10 cellular contexts compared by ENCODE assay signal in the genomic region with DNA sequence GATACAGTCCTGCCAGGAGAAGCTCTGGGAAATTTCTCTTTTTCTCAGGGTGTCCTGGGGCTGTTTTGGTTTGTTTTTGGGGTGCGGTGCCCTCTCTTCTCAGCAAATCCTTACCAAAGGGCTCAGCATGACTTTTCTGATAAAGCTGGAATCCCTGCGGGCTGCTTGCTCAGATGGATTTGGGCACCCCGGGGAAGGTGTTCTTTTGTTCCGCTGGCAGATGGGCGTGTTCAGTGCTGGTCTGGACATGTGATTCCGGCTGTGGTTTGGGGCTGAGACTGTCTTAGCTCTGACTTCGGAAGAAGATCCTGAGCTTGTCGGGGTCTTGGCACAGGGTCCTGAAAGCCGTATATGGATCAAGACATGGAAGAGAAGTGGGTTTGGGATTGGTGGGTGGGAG.
DNase-seq lines count a peak whose midpoint lies in the region; ATAC-seq, FAIRE-seq and TF ChIP-seq lines count a peak whose summit lies in the region.
"Had no signal": no experiment of that assay in that cellular context is flagged by ENCODE, and none has a peak within 500 bp of the region (broad histone marks: within the 10 kb centered on the region; RNA-seq: fewer than 3 reads in every experiment).

No MANE protein-coding gene starts in this region.

- no peak for ATAC-seq in GM18907 (IDR thresholded peaks at IDR 0.05; ENCODE audit: unreplicated experiment)
- ATAC-seq: body of pancreas had no signal

- H3K4me3 ChIP-seq in astrocyte (ENCODE audit: insufficient read depth, low read depth, low read length) (no peak overlapping the region), suprapubic skin (peak overlapping the region; percentile 39)
- H3K4me3 ChIP-seq: body of pancreas had no signal

- H3K36me3 ChIP-seq in astrocyte (ENCODE audit: insufficient read depth, low read length) (no peaks in the 10 kb centered on the region), suprapubic skin (no peaks in the 10 kb centered on the region)

- no peaks in the 10 kb centered on the region for H4K20me1 ChIP-seq in astrocyte (ENCODE audit: insufficient read depth, low read length)

- no peak for TF ChIP-seq EP300 in suprapubic skin (IDR thresholded peaks at IDR 0.05)

- H3K9me3 ChIP-seq in astrocyte (ENCODE audit: insufficient read depth, low read depth, low read length): no peaks in the 10 kb centered on the region
- H3K9me3 ChIP-seq in suprapubic skin: no peaks in the 10 kb centered on the region
- H3K9me3 ChIP-seq: body of pancreas had no signal

- H3K9ac ChIP-seq in astrocyte (ENCODE audit: low read length): no peak overlapping the region

- H3K79me2 ChIP-seq in astrocyte (ENCODE audit: insufficient read depth, low read length): no peaks in the 10 kb centered on the region

- H2AFZ ChIP-seq in astrocyte (ENCODE audit: low read depth, low read length): peak overlapping the region; percentile 64

- H3K4me1 Mint-ChIP-seq in astrocyte (ENCODE audit: low read depth, unreplicated experiment) (peaks cover 11% of the 10 kb centered on the region), immature natural killer cell (peaks cover 10% of the 10 kb centered on the region in 2 donors)

- no peak for TF ChIP-seq POLR2A in suprapubic skin (IDR thresholded peaks at IDR 0.05)

- H3K4me3 Mint-ChIP-seq in astrocyte (ENCODE audit: unreplicated experiment) (peak overlapping the region; percentile 24), immature natural killer cell (peak overlapping the region in 4 of 5 donors; percentile 13 to 68 (median 38))

- H3K27ac ChIP-seq in astrocyte (ENCODE audit: low read depth, low read length) (no peak overlapping the region), suprapubic skin (peak overlapping the region; percentile 89)
- H3K27ac ChIP-seq: body of pancreas had no signal

- H3K27me3 ChIP-seq in astrocyte (ENCODE audit: insufficient read depth, low read length) (peaks cover 5% of the 10 kb centered on the region), suprapubic skin (no peaks in the 10 kb centered on the region)
- H3K27me3 ChIP-seq: body of pancreas had no signal

- H3K9me3 Mint-ChIP-seq in astrocyte (ENCODE audit: unreplicated experiment) (peaks cover 3% of the 10 kb centered on the region), immature natural killer cell (no peaks in the 10 kb centered on the region)

- H3K27ac Mint-ChIP-seq in astrocyte (ENCODE audit: unreplicated experiment) (peak overlapping the region; percentile 36), immature natural killer cell (no peak overlapping the region)

- DNase-seq in MV-4-11 (lab: John Stamatoyannopoulos, UW) (peak; percentile 34), astrocyte (ENCODE audit: low read depth) (no peak), immature natural killer cell (no peak), suprapubic skin (ENCODE audit: low spot score in 2 of 2) (no peak), GDM1 (lab: John Stamatoyannopoulos, UW) (no peak)
- DNase-seq in central memory CD4-positive, alpha-beta T cell: no peak
- DNase-seq: body of pancreas, DMS79 treated with DMSO at 0.1 percent for 48 hours, Karpas-422 had no signal

- WGBS in suprapubic skin: 33% methylated on average over 8 of the region's 9 CpGs

- no peak for FAIRE-seq in astrocyte (lab: Jason Lieb, UNC)

- TF ChIP-seq CTCF in astrocyte (IDR thresholded peaks at IDR 0.05; ENCODE audit: insufficient read depth, low read depth, low read length) (no peak), suprapubic skin (IDR thresholded peaks at IDR 0.05) (no peak)

- no peaks in the 10 kb centered on the region for H3K4me1 ChIP-seq in astrocyte (ENCODE audit: insufficient read depth, low read length)
- H3K4me1 ChIP-seq in suprapubic skin: peaks cover 15% of the 10 kb centered on the region
- H3K4me1 ChIP-seq: body of pancreas had no signal

- H3K4me2 ChIP-seq in astrocyte (ENCODE audit: low read length): peak overlapping the region; percentile 75

- H3K36me3 Mint-ChIP-seq in astrocyte (ENCODE audit: low read depth, unreplicated experiment) (peaks cover 2% of the 10 kb centered on the region), immature natural killer cell (no peaks in the 10 kb centered on the region)

- H3K27me3 Mint-ChIP-seq in astrocyte (ENCODE audit: low read depth, unreplicated experiment) (peaks cover 10% of the 10 kb centered on the region), immature natural killer cell (ENCODE audit: low read depth in 3 of 3) (peaks cover 2 to 3% (median 3%) of the 10 kb centered on the region in 3 donors)
